ENCODE assay signal across 8 cellular contexts in genomic region chr1:193105821-193106177, GRCh38. TPM values are rescaled to one million over a fixed set of nuclear protein-coding genes. Genes with fewer than 3 reads are reported as not detected.
DNase-seq lines count a peak whose midpoint lies in the region; ATAC-seq and TF ChIP-seq lines count a peak whose summit lies in the region.

No MANE protein-coding gene starts in this region.

- ATAC-seq in SK-N-SH treated with all-trans-retinoic acid at 6 μM for 48 hours: no peak
- no peak for ATAC-seq in activated CD8-positive, alpha-beta T cell treated with anti-CD3 and anti-CD28 coated beads, Interleukin-2, amount 10 ng/mL, durations not matched to agents 7 days and 5 days
- ATAC-seq in GM21528 (IDR thresholded peaks at IDR 0.05; ENCODE audit: low FRiP score, unreplicated experiment): no peak

- POLR2A ChIA-PET in SK-N-SH (lab: Yijun Ruan, JAX): interaction anchor here (1.0 to 2.4 kb wide), 2 partner anchors 16 to 47 kb away, joined by 4 to 14 read pairs; partner anchors contain the start of genes CDC73, RO60 and UCHL5
- POLR2A ChIA-PET in activated CD8-positive, alpha-beta T cell treated with anti-CD3 and anti-CD28 coated beads, Interleukin-2, amount 10 ng/mL, durations not matched to agents 7 days and 5 days (lab: Charles Lee): interaction anchor here (1.8 kb wide), 1 partner anchor 17 kb away, joined by 6 read pairs; the partner anchor contains the start of gene CDC73

- H3K4me2 ChIP-seq in SK-N-SH: peak overlapping the region; percentile 94

- H3F3A ChIP-seq in SK-N-SH (replicated peaks; ENCODE audit: insufficient read depth): peaks cover 21% of the 10 kb centered on the region

- H3K27ac ChIP-seq in SK-N-SH (ENCODE audit: low read depth in 2 of 2, low read length in 1 of 2) (peak overlapping the region; percentile 94), iPS-18a (ENCODE audit: low read length) (peak overlapping the region; percentile 67), stomach smooth muscle (ENCODE audit: low read length) (peak overlapping the region; percentile 84)

- no peak for TF ChIP-seq RAD21 in SK-N-SH (IDR thresholded peaks at IDR 0.05; ENCODE audit: low read length)

- H3K9me2 ChIP-seq in SK-N-SH: no peaks in the 10 kb centered on the region

- peak overlapping the region; percentile 63 for H3K27ac Mint-ChIP-seq in activated CD8-positive, alpha-beta T cell treated with anti-CD3 and anti-CD28 coated beads, Interleukin-2, amount 10 ng/mL, durations not matched to agents 7 days and 5 days

- H3K27me3 ChIP-seq in SK-N-SH (ENCODE audit: insufficient read depth) (no peaks in the 10 kb centered on the region), iPS-18a (ENCODE audit: control insufficient read depth, insufficient read depth, low read length) (peaks cover 16% of the 10 kb centered on the region), stomach smooth muscle (ENCODE audit: control insufficient read depth in 1 of 2, insufficient read depth in 2 of 2, low read length in 2 of 2) (no peaks in the 10 kb centered on the region)

- TF ChIP-seq EP300 in SK-N-SH (IDR thresholded peaks at IDR 0.05; ENCODE audit: borderline replicate concordance in 1 of 2, low read depth in 1 of 2, low read length in 1 of 2): no peak

- no peaks in the 10 kb centered on the region for H3K9me3 Mint-ChIP-seq in activated CD8-positive, alpha-beta T cell treated with anti-CD3 and anti-CD28 coated beads, Interleukin-2, amount 10 ng/mL, durations not matched to agents 7 days and 5 days (ENCODE audit: insufficient read depth)

- peak overlapping the region; percentile 81; the same call in 1 of the 2 replicates for H3K9ac ChIP-seq in SK-N-SH
- H3K9ac ChIP-seq in iPS-18a (ENCODE audit: low read length): peak overlapping the region; percentile 63
- H3K9ac ChIP-seq in stomach smooth muscle (ENCODE audit: low read length in 2 of 2): peak overlapping the region; percentile 83 to 92

- no peaks in the 10 kb centered on the region for H3K9me3 ChIP-seq in SK-N-SH
- H3K9me3 ChIP-seq in iPS-18a (ENCODE audit: control insufficient read depth, low read depth, low read length): no peaks in the 10 kb centered on the region
- no peaks in the 10 kb centered on the region for H3K9me3 ChIP-seq in stomach smooth muscle (ENCODE audit: control insufficient read depth in 2 of 2, low read length in 2 of 2)

- CTCF ChIA-PET in SK-N-SH (lab: Yijun Ruan, JAX): interaction anchor here (1.7 kb wide), 1 partner anchor 16 kb away, joined by 5 read pairs; no protein-coding TSS in a partner anchor
- CTCF ChIA-PET in activated CD8-positive, alpha-beta T cell treated with anti-CD3 and anti-CD28 coated beads, Interleukin-2, amount 10 ng/mL, durations not matched to agents 7 days and 5 days (lab: Charles Lee): interaction anchor here (3.1 kb wide), 1 partner anchor 16 kb away, joined by 14 read pairs; the partner anchor contains the start of gene CDC73

- peak; percentile 25 for DNase-seq in SK-N-SH
- DNase-seq in activated CD8-positive, alpha-beta T cell treated with anti-CD3 and anti-CD28 coated beads, Interleukin-2, amount 10 ng/mL, durations not matched to agents 7 days and 5 days: no peak
- DNase-seq in HCEC 1CT: no peak
- no peak for DNase-seq in NOMO-1 treated with DMSO at 0.1 percent for 48 hours (lab: John Stamatoyannopoulos, UW; ENCODE audit: unreplicated experiment)

- 53% methylated on average over 4 of the region's 4 CpGs for WGBS in SK-N-SH (ENCODE audit: low lambda C conversion rate)

- peaks cover 6% of the 10 kb centered on the region for H3K36me3 Mint-ChIP-seq in activated CD8-positive, alpha-beta T cell treated with anti-CD3 and anti-CD28 coated beads, Interleukin-2, amount 10 ng/mL, durations not matched to agents 7 days and 5 days (ENCODE audit: low read depth)

- H3K36me3 ChIP-seq in SK-N-SH (replicated peaks in 1 of 2; ENCODE audit: control insufficient read depth in 1 of 2, insufficient read depth in 2 of 2, low read length in 1 of 2) (peaks cover 0 to 7% of the 10 kb centered on the region in 2 experiments), iPS-18a (ENCODE audit: control insufficient read depth, low read depth, low read length) (no peaks in the 10 kb centered on the region), stomach smooth muscle (ENCODE audit: control insufficient read depth in 2 of 2, insufficient read depth in 2 of 2, low read length in 2 of 2) (no peaks in the 10 kb centered on the region)

- H3K4me1 Mint-ChIP-seq in activated CD8-positive, alpha-beta T cell treated with anti-CD3 and anti-CD28 coated beads, Interleukin-2, amount 10 ng/mL, durations not matched to agents 7 days and 5 days (ENCODE audit: low read depth): peaks cover 18% of the 10 kb centered on the region

- peak overlapping the region; percentile 94 for H3K4me3 Mint-ChIP-seq in activated CD8-positive, alpha-beta T cell treated with anti-CD3 and anti-CD28 coated beads, Interleukin-2, amount 10 ng/mL, durations not matched to agents 7 days and 5 days

- peak overlapping the region; percentile 78; the same call in 1 of the 2 replicates for H2AFZ ChIP-seq in SK-N-SH (ENCODE audit: low read depth)

- peaks cover 18% of the 10 kb centered on the region for H3K27me3 Mint-ChIP-seq in activated CD8-positive, alpha-beta T cell treated with anti-CD3 and anti-CD28 coated beads, Interleukin-2, amount 10 ng/mL, durations not matched to agents 7 days and 5 days (ENCODE audit: low read depth)

- no peak for TF ChIP-seq CTCF in SK-N-SH (IDR thresholded peaks at IDR 0.05)

- no peaks in the 10 kb centered on the region; the same call in 1 of the 2 replicates for H4K20me1 ChIP-seq in SK-N-SH (ENCODE audit: insufficient read depth)

- peaks cover 9 to 11% of the 10 kb centered on the region in 2 experiments; a peak in 3 of 4 replicates for H3K4me1 ChIP-seq in SK-N-SH (ENCODE audit: control insufficient read depth in 1 of 2, insufficient read depth in 2 of 2, low read depth in 1 of 2, low read length in 1 of 2)
- H3K4me1 ChIP-seq in iPS-18a (ENCODE audit: control insufficient read depth, low read depth, low read length): no peaks in the 10 kb centered on the region
- peaks cover 5% of the 10 kb centered on the region for H3K4me1 ChIP-seq in stomach smooth muscle (ENCODE audit: control insufficient read depth, insufficient read depth, low read length)

- H3K4me3 ChIP-seq in SK-N-SH (ENCODE audit: low read depth in 2 of 2, low read length in 1 of 2) (peak overlapping the region; percentile 76 to 87), iPS-18a (ENCODE audit: low read length) (peak overlapping the region; percentile 90), stomach smooth muscle (ENCODE audit: low read length in 2 of 2) (peak overlapping the region; percentile 85 to 88)

- peaks cover 37% of the 10 kb centered on the region for H3K79me2 ChIP-seq in SK-N-SH (ENCODE audit: insufficient read depth)

TF ChIP-seq in SK-N-SH, 30 proteins besides CTCF, POLR2A, EP300 and RAD21 (continues in another document):
- TF ChIP-seq RCOR1 (IDR thresholded peaks at IDR 0.05; ENCODE audit: low read length) (no peak), FOXJ3 (CRISPR knock-in tag; IDR thresholded peaks at IDR 0.05) (no peak), SMC3 (IDR thresholded peaks at IDR 0.05; ENCODE audit: low read depth, low read length) (no peak), CHD2 (IDR thresholded peaks at IDR 0.05; ENCODE audit: low read length, partially characterized antibody) (no peak), RXRA (IDR thresholded peaks at IDR 0.05; ENCODE audit: borderline replicate concordance, low read depth) (no peak), USF1 (IDR thresholded peaks at IDR 0.05; ENCODE audit: borderline replicate concordance, low read depth) (no peak)

TF ChIP-seq in SK-N-SH treated with all-trans-retinoic acid at 6 μM for 48 hours, 23 proteins besides CTCF, POLR2A, EP300 and RAD21:
- TF ChIP-seq TCF4 (CRISPR knock-in tag; IDR thresholded peaks at IDR 0.05; ENCODE audit: borderline replicate concordance) (no peak), PPARA (CRISPR knock-in tag; IDR thresholded peaks at IDR 0.05; ENCODE audit: borderline replicate concordance) (no peak), PATZ1 (CRISPR knock-in tag; IDR thresholded peaks at IDR 0.05; ENCODE audit: borderline replicate concordance) (no peak)

RNA-seq across cellular contexts. Expression of gene GLRX2, which starts 0.6 kb away (rescaled TPM):
- polyA plus RNA-seq in SK-N-SH (2012; rRNA removed): 9.4 and 12.8 TPM in 2 replicates
- polyA plus RNA-seq in SK-N-SH (2012; cell fraction: cytosol; rRNA removed): 13.4 and 23.8 TPM in 2 replicates
- polyA plus RNA-seq in SK-N-SH (2012; cell fraction: nucleus; rRNA removed): 2.5 and 4.6 TPM in 2 replicates
- 10 to 100 TPM; 18.7 to 21.8 TPM for total RNA-seq in activated CD8-positive, alpha-beta T cell treated with anti-CD3 and anti-CD28 coated beads, Interleukin-2, amount 10 ng/mL, durations not matched to agents 7 days and 5 days

RNA-seq across cellular contexts. Expression of gene CDC73, which starts 16.0 kb away (rescaled TPM):
- polyA plus RNA-seq in SK-N-SH (2012; rRNA removed): 13.4 and 17.3 TPM in 2 replicates
- polyA plus RNA-seq in SK-N-SH (2012; cell fraction: cytosol; rRNA removed): 20.4 and 27.5 TPM in 2 replicates
- polyA plus RNA-seq in SK-N-SH (2012; cell fraction: nucleus; rRNA removed): 6.4 and 7.7 TPM in 2 replicates
- 10 to 100 TPM; 51.8 to 53.8 TPM for total RNA-seq in activated CD8-positive, alpha-beta T cell treated with anti-CD3 and anti-CD28 coated beads, Interleukin-2, amount 10 ng/mL, durations not matched to agents 7 days and 5 days

RNA-seq across cellular contexts. Expression of gene RO60, which starts 46.4 kb away (rescaled TPM):
- 6.4 and 10.6 TPM in 2 replicates for polyA plus RNA-seq in SK-N-SH (2012; rRNA removed)
- 9.4 and 9.6 TPM in 2 replicates for polyA plus RNA-seq in SK-N-SH (2012; cell fraction: cytosol; rRNA removed)
- 8.7 and 10.3 TPM in 2 replicates for polyA plus RNA-seq in SK-N-SH (2012; cell fraction: nucleus; rRNA removed)
- 10 to 100 TPM; 53.8 to 57.4 TPM for total RNA-seq in activated CD8-positive, alpha-beta T cell treated with anti-CD3 and anti-CD28 coated beads, Interleukin-2, amount 10 ng/mL, durations not matched to agents 7 days and 5 days

RNA-seq across cellular contexts. Expression of gene UCHL5, which starts 46.6 kb away (rescaled TPM):
- polyA plus RNA-seq in SK-N-SH (2012; rRNA removed): 14.9 and 15.7 TPM in 2 replicates
- 20.3 and 28.4 TPM in 2 replicates for polyA plus RNA-seq in SK-N-SH (2012; cell fraction: cytosol; rRNA removed)
- 15.7 and 19.3 TPM in 2 replicates for polyA plus RNA-seq in SK-N-SH (2012; cell fraction: nucleus; rRNA removed)
- 10 to 100 TPM; 61.1 to 64.4 TPM for total RNA-seq in activated CD8-positive, alpha-beta T cell treated with anti-CD3 and anti-CD28 coated beads, Interleukin-2, amount 10 ng/mL, durations not matched to agents 7 days and 5 days
